ENCODE assay signal across 8 cellular contexts in the genomic region with DNA sequence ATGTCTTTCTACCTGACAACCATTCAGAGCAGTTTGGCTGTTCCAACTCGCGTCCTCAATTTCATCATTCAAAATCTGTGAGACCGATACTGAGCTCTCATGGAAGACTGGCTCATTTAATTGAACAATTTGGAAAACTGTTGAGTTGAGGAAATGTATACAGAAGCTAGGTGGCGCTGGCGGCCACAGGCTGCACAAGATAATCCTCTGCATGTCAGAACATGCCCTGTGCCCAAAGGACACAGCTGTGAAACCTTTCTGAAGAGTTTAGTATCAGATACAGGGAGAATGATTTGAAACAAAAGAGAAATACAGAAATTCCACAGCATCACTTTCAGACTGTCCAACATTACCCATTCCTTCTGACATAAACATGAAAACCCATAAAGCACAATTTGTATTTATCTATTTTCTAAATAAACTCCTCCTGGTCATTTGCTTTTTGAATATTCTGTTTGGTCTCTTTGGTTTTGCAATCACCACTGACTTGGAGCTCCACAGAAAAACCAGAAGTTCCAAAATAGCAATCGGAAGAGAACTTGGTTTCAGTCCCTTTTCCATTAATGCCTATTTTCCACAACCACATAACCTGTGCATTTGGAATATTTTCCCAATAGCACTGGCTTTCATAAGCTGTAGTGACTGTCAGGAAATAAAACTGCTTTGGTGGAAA.
A peak's percentile ranks its signal among the peaks of the same experiment; 100 is the strongest.
DNase-seq lines count a peak whose midpoint lies in the region; ATAC-seq and TF ChIP-seq lines count a peak whose summit lies in the region.

No MANE protein-coding gene starts in this region.

- TF ChIP-seq RAD21 in Ishikawa (IDR thresholded peaks at IDR 0.05; ENCODE audit: low read depth): peak; percentile 77

- ATAC-seq in GM21825 (IDR thresholded peaks at IDR 0.05; ENCODE audit: unreplicated experiment): peak; percentile 87

- peak; percentile 31 for DNase-seq in activated CD4-positive, CD25-positive, alpha-beta regulatory T cell treated with anti-CD3 and anti-CD28 coated beads, Interleukin-2, amount 50 U/mL, for 72 hours
- DNase-seq in activated CD4-positive, CD25-positive, alpha-beta regulatory T cell (lab: John Stamatoyannopoulos, UW): no peak
- DNase-seq in NOMO-1 treated with dmso at 0.1 percent for 144 hours (lab: John Stamatoyannopoulos, UW; ENCODE audit: unreplicated experiment): peak; percentile 66
- DNase-seq in brain pericyte (ENCODE audit: low read depth, low spot score): peak; percentile 5
- DNase-seq in inferior parietal cortex (ENCODE audit: extremely low spot score): peak; percentile 82
- DNase-seq in stimulated activated CD4-positive, alpha-beta T cell treated with anti-CD3 and anti-CD28 coated beads, Interleukin-15, amount 100 ng/mL, for 24 hours: peak; percentile 35

- no peak for TF ChIP-seq EP300 in Ishikawa (IDR thresholded peaks at IDR 0.05; ENCODE audit: borderline replicate concordance)

TF ChIP-seq in Ishikawa, 13 proteins besides CTCF, POLR2A, EP300 and RAD21:
- TF ChIP-seq TCF12 (IDR thresholded peaks at IDR 0.05; ENCODE audit: low read depth): no peak
- no peak for TF ChIP-seq YY1 (IDR thresholded peaks at IDR 0.05; ENCODE audit: low read depth)
- no peak for TF ChIP-seq TAF1 (IDR thresholded peaks at IDR 0.05; ENCODE audit: low read depth)
- no peak for TF ChIP-seq EGR1 (IDR thresholded peaks at IDR 0.05)
- TF ChIP-seq, protein P1, sequence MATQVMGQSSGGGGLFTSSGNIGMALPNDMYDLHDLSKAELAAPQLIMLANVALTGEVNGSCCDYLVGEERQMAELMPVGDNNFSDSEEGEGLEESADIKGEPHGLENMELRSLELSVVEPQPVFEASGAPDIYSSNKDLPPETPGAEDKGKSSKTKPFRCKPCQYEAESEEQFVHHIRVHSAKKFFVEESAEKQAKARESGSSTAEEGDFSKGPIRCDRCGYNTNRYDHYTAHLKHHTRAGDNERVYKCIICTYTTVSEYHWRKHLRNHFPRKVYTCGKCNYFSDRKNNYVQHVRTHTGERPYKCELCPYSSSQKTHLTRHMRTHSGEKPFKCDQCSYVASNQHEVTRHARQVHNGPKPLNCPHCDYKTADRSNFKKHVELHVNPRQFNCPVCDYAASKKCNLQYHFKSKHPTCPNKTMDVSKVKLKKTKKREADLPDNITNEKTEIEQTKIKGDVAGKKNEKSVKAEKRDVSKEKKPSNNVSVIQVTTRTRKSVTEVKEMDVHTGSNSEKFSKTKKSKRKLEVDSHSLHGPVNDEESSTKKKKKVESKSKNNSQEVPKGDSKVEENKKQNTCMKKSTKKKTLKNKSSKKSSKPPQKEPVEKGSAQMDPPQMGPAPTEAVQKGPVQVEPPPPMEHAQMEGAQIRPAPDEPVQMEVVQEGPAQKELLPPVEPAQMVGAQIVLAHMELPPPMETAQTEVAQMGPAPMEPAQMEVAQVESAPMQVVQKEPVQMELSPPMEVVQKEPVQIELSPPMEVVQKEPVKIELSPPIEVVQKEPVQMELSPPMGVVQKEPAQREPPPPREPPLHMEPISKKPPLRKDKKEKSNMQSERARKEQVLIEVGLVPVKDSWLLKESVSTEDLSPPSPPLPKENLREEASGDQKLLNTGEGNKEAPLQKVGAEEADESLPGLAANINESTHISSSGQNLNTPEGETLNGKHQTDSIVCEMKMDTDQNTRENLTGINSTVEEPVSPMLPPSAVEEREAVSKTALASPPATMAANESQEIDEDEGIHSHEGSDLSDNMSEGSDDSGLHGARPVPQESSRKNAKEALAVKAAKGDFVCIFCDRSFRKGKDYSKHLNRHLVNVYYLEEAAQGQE (IDR thresholded peaks at IDR 0.05; ENCODE audit: low read depth): no peak
- no peak for TF ChIP-seq ZBTB7A (IDR thresholded peaks at IDR 0.05; ENCODE audit: low read depth)
- no peak for TF ChIP-seq CREB1 (IDR thresholded peaks at IDR 0.05; ENCODE audit: low read depth)
- TF ChIP-seq CEBPB (IDR thresholded peaks at IDR 0.05): no peak
- TF ChIP-seq, protein P2, sequence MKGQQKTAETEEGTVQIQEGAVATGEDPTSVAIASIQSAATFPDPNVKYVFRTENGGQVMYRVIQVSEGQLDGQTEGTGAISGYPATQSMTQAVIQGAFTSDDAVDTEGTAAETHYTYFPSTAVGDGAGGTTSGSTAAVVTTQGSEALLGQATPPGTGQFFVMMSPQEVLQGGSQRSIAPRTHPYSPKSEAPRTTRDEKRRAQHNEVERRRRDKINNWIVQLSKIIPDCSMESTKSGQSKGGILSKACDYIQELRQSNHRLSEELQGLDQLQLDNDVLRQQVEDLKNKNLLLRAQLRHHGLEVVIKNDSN (IDR thresholded peaks at IDR 0.05): no peak
- no peak for TF ChIP-seq TEAD4 (IDR thresholded peaks at IDR 0.05)
- TF ChIP-seq FOXM1 (IDR thresholded peaks at IDR 0.05; ENCODE audit: borderline replicate concordance, low read depth): no peak
- TF ChIP-seq MAX (IDR thresholded peaks at IDR 0.05): no peak
- no peak for TF ChIP-seq NFIC (IDR thresholded peaks at IDR 0.05)

Comparison
In these comparisons a context has a peak if more than half of its experiments do, and no peak if none do; other contexts are left out.
1. DNase-seq: peak in activated CD4-positive, CD25-positive, alpha-beta regulatory T cell treated with anti-CD3 and anti-CD28 coated beads, Interleukin-2, amount 50 U/mL, for 72 hours (single experiment), NOMO-1 treated with dmso at 0.1 percent for 144 hours (single experiment), brain pericyte (single experiment), inferior parietal cortex (single experiment) and stimulated activated CD4-positive, alpha-beta T cell treated with anti-CD3 and anti-CD28 coated beads, Interleukin-15, amount 100 ng/mL, for 24 hours (single experiment); none in activated CD4-positive, CD25-positive, alpha-beta regulatory T cell (0 of 4).